9 cellular contexts compared by ENCODE assay signal in the genomic region with DNA sequence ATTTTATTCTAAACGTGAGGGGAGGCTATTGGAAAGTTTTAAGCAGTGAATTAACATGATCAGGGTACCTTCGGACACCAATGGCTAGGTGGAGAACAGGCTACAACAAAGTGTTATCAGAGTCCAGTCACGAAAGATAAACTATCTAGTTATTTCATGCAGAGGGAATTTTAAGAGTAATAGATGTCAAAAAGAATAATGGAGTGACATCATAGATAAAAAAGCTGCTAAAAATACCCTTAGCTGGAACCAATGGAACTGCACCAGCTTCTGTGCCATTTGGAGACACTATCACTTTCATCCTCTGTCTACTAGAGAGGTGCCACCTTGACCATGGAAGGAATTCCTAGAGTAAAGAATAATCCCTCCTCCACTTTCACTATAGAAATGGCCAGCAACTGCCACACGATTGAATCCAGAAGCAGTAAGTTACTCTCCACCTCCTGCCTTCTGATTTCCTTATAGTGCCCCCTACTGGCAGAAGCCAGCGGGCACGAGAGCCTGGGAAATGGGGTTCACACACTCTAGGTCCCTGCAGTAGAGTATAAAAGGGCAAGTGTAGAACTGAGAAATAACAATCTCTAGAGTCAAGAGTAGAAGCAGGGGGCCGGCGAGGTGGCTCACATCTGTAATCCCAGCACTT. TPM values are rescaled to one million over a fixed set of nuclear protein-coding genes. Genes with fewer than 3 reads are reported as not detected.
DNase-seq lines count a peak whose midpoint lies in the region; ATAC-seq, FAIRE-seq and TF ChIP-seq lines count a peak whose summit lies in the region.
"Had no signal": no experiment of that assay in that cellular context is flagged by ENCODE, and none has a peak within 500 bp of the region (broad histone marks: within the 10 kb centered on the region; RNA-seq: fewer than 3 reads in every experiment).

No MANE protein-coding gene starts in this region.

- H3K9ac ChIP-seq in keratinocyte (ENCODE audit: control insufficient read depth, extremely low read depth, insufficient read depth, low read length) = no peak overlapping the region

- no peaks in the 10 kb centered on the region for H3K36me3 Mint-ChIP-seq in activated naive CD8-positive, alpha-beta T cell treated with anti-CD3 and anti-CD28 coated beads, Interleukin-2, amount 10 ng/mL, durations not matched to agents 7 days and 5 days

- H3K79me2 ChIP-seq in keratinocyte (ENCODE audit: control insufficient read depth, insufficient read depth, low read length) = peaks cover 12% of the 10 kb centered on the region

- H3K4me2 ChIP-seq in keratinocyte (ENCODE audit: control insufficient read depth, extremely low read depth, insufficient read depth, low read depth, low read length) = no peak overlapping the region

- H3K4me1 Mint-ChIP-seq in activated naive CD8-positive, alpha-beta T cell treated with anti-CD3 and anti-CD28 coated beads, Interleukin-2, amount 10 ng/mL, durations not matched to agents 7 days and 5 days = peaks cover 37% of the 10 kb centered on the region

- no peaks in the 10 kb centered on the region for H4K20me1 ChIP-seq in keratinocyte (ENCODE audit: control insufficient read depth, extremely low read depth, insufficient read depth, low read length)

- no peak overlapping the region for H3K4me3 Mint-ChIP-seq in activated naive CD8-positive, alpha-beta T cell treated with anti-CD3 and anti-CD28 coated beads, Interleukin-2, amount 10 ng/mL, durations not matched to agents 7 days and 5 days

- H3K27me3 ChIP-seq in SJCRH30 (no peaks in the 10 kb centered on the region), keratinocyte (ENCODE audit: control insufficient read depth, extremely low read depth, insufficient read depth, low read length) (no peaks in the 10 kb centered on the region)

- dilution Hi-C loops in keratinocyte (cut with MboI; ENCODE audit: extremely low pct_ligation_motif_present, low sequenced_read_pairs) = no loop called here

- TF ChIP-seq CTCF in keratinocyte (optimal IDR thresholded peaks at IDR 0.05 in 1 of 3, IDR thresholded peaks at IDR 0.05 in 1 of 3, conservative IDR thresholded peaks at IDR 0.05 in 1 of 3; ENCODE audit: extremely low read depth in 1 of 3, insufficient read depth in 2 of 3, low read length in 3 of 3) = peak; percentile 48 to 78 (median 63)

- no peak for FAIRE-seq in keratinocyte (lab: Jason Lieb, UNC)
- FAIRE-seq: endometrium had no signal

- no peak for ATAC-seq in activated naive CD8-positive, alpha-beta T cell treated with anti-CD3 and anti-CD28 coated beads, Interleukin-2, amount 10 ng/mL, durations not matched to agents 7 days and 5 days (ENCODE audit: low read depth)
- ATAC-seq in HG03442 (IDR thresholded peaks at IDR 0.05; ENCODE audit: unreplicated experiment) = no peak
- no peak for ATAC-seq in HG02763 (IDR thresholded peaks at IDR 0.05; ENCODE audit: unreplicated experiment)

- H3K27ac ChIP-seq in SJCRH30 (no peak overlapping the region), keratinocyte (ENCODE audit: control insufficient read depth, insufficient read depth, low read length) (no peak overlapping the region)

- H3K27me3 Mint-ChIP-seq in activated naive CD8-positive, alpha-beta T cell treated with anti-CD3 and anti-CD28 coated beads, Interleukin-2, amount 10 ng/mL, durations not matched to agents 7 days and 5 days = peaks cover 22% of the 10 kb centered on the region

- H3K27ac Mint-ChIP-seq in activated naive CD8-positive, alpha-beta T cell treated with anti-CD3 and anti-CD28 coated beads, Interleukin-2, amount 10 ng/mL, durations not matched to agents 7 days and 5 days = no peak overlapping the region

- H3K4me3 ChIP-seq in SJCRH30 (no peak overlapping the region), keratinocyte (ENCODE audit: control insufficient read depth in 2 of 3, extremely low read depth in 1 of 3, insufficient read depth in 2 of 3, low read depth in 1 of 3, low read length in 3 of 3) (no peak overlapping the region)

- no peaks in the 10 kb centered on the region for H3K9me1 ChIP-seq in keratinocyte (ENCODE audit: control insufficient read depth, extremely low read depth, insufficient read depth, low read length)

- no peaks in the 10 kb centered on the region for H3K36me3 ChIP-seq in SJCRH30
- H3K36me3 ChIP-seq in keratinocyte (ENCODE audit: control insufficient read depth in 2 of 2, extremely low read depth in 1 of 2, insufficient read depth in 2 of 2, low read length in 2 of 2) = no peaks in the 10 kb centered on the region

- POLR2A ChIA-PET in activated naive CD8-positive, alpha-beta T cell treated with anti-CD3 and anti-CD28 coated beads, Interleukin-2, amount 10 ng/mL, durations not matched to agents 7 days and 5 days (lab: Charles Lee) = no interaction called here

- no peaks in the 10 kb centered on the region for H3K9me3 Mint-ChIP-seq in activated naive CD8-positive, alpha-beta T cell treated with anti-CD3 and anti-CD28 coated beads, Interleukin-2, amount 10 ng/mL, durations not matched to agents 7 days and 5 days

- H2AFZ ChIP-seq in keratinocyte (ENCODE audit: control insufficient read depth, low read length) = no peak overlapping the region

- DNase-seq in activated gamma-delta T cell treated with Interleukin-2 at 50 U/mL for 16 hours = peak; percentile 27
- no peak for DNase-seq in activated gamma-delta T cell (lab: John Stamatoyannopoulos, UW)
- DNase-seq in SJCRH30 = peak; percentile 53 to 80
- peak; percentile 66 for DNase-seq in activated naive CD8-positive, alpha-beta T cell treated with anti-CD3 and anti-CD28 coated beads, Interleukin-2, amount 10 ng/mL, durations not matched to agents 7 days and 5 days
- DNase-seq in keratinocyte (ENCODE audit: low read depth, low spot score) = no peak
- DNase-seq in stimulated activated CD8-positive, alpha-beta memory T cell treated with anti-CD3 and anti-CD28 coated beads, Interleukin-12 subunit alpha, Interleukin-12 subunit beta, amount 100 ng/mL, for 4 hours (ENCODE audit: low read depth) = peak; percentile 8

- H3K9me3 ChIP-seq in SJCRH30 (replicated peaks) (no peaks in the 10 kb centered on the region), keratinocyte (ENCODE audit: control insufficient read depth, low read depth, low read length) (no peaks in the 10 kb centered on the region)

- peaks cover 16% of the 10 kb centered on the region for H3K4me1 ChIP-seq in SJCRH30
- peaks cover 44% of the 10 kb centered on the region for H3K4me1 ChIP-seq in keratinocyte (ENCODE audit: control insufficient read depth, extremely low read depth, insufficient read depth, low read length)

RNA-seq across cellular contexts. Expression of gene ALDH3A2, which starts 2.8 kb away (rescaled TPM):
- 117 and 135 TPM in 2 replicates for total RNA-seq in SJCRH30 (2014; rRNA removed; shearing (Covaris generic))
- 10 to 100 TPM; 29.1 to 32.8 TPM for total RNA-seq in activated naive CD8-positive, alpha-beta T cell treated with anti-CD3 and anti-CD28 coated beads, Interleukin-2, amount 10 ng/mL, durations not matched to agents 7 days and 5 days
- polyA plus RNA-seq in keratinocyte = 45.5 to 77.6 TPM (median 62.2 TPM) in 3 replicates
- polyA plus RNA-seq in keratinocyte (2011; ENCODE audit: low read depth) = 36.4 TPM
- polyA plus RNA-seq in keratinocyte (2011; cell fraction: cytosol; rRNA removed) = 31.0 and 54.5 TPM in 2 replicates
- 51.2 and 66.7 TPM in 2 replicates for polyA plus RNA-seq in keratinocyte (2011; cell fraction: nucleus; rRNA removed)
- polyA plus RNA-seq in keratinocyte (2012; ENCODE audit: low replicate concordance) = 36.9 and 68.5 TPM in 2 replicates
- polyA minus RNA-seq in keratinocyte = 12.6 to 68.1 TPM (median 61.2 TPM) in 3 replicates
- polyA minus RNA-seq in keratinocyte (2011; cell fraction: cytosol; rRNA and poly(A)+ RNA removed) = 46.8 TPM
- polyA minus RNA-seq in keratinocyte (2011; cell fraction: nucleus; rRNA and poly(A)+ RNA removed) = 30.6 and 42.8 TPM in 2 replicates

Comparison
In these comparisons a context has a peak if more than half of its experiments do, and no peak if none do; other contexts are left out.
1. DNase-seq: peak in activated gamma-delta T cell treated with Interleukin-2 at 50 U/mL for 16 hours (single experiment), SJCRH30 (2 of 2), activated naive CD8-positive, alpha-beta T cell treated with anti-CD3 and anti-CD28 coated beads, Interleukin-2, amount 10 ng/mL, durations not matched to agents 7 days and 5 days (single experiment) and stimulated activated CD8-positive, alpha-beta memory T cell treated with anti-CD3 and anti-CD28 coated beads, Interleukin-12 subunit alpha, Interleukin-12 subunit beta, amount 100 ng/mL, for 4 hours (single experiment); none in activated gamma-delta T cell (single experiment) and keratinocyte (single experiment).